Comparison of ENCODE assay signal across 21 cellular contexts in genomic region chr10:78875331-78875877, GRCh38.
"Had no signal": no experiment of that assay in that cellular context is flagged by ENCODE, and none has a peak within 500 bp of the region (broad histone marks: within the 10 kb centered on the region; RNA-seq: fewer than 3 reads in every experiment).

No MANE protein-coding gene starts in this region.

- DNase-seq: activated CD4-positive, alpha-beta T cell treated with anti-CD3 and anti-CD28 coated beads, Interleukin-2, amount 10 ng/mL, durations not matched to agents 7 days and 5 days; activated naive CD4-positive, alpha-beta T cell treated with anti-CD3 and anti-CD28 coated beads, Interleukin-2, amount 10 ng/mL, durations not matched to agents 7 days and 5 days; activated T-cell treated with anti-CD3 and anti-CD28 coated beads, Interleukin-2, amount 50 U/mL, for 24 hours; aorta; brain microvascular endothelial cell; kidney; left ventricle myocardium superior; mucosa of descending colon; naive B cell; ovary; psoas muscle; stimulated activated CD4-positive, alpha-beta T cell treated with anti-CD3 and anti-CD28 coated beads, Interleukin-4, amount 100 ng/mL, for 1 hour; stimulated activated naive CD8-positive, alpha-beta T cell treated with anti-CD3 and anti-CD28 coated beads, Interleukin-15, amount 100 ng/mL, for 72 hours; T-cell; T1000; trophoblast cell had no signal

- H3K4me1 ChIP-seq: psoas muscle had no signal

- H3K27ac ChIP-seq: brain microvascular endothelial cell, coronary artery, ovary, psoas muscle had no signal

- ATAC-seq: activated CD8-positive, alpha-beta T cell treated with anti-CD3 and anti-CD28 coated beads, Interleukin-2, amount 10 ng/mL, durations not matched to agents 7 days and 5 days; left ventricle myocardium superior; mucosa of descending colon; psoas muscle; sciatic nerve; SK-N-SH treated with all-trans-retinoic acid at 6 μM for 48 hours; stimulated activated naive CD8-positive, alpha-beta T cell treated with anti-CD3 and anti-CD28 coated beads, Interleukin-15, amount 100 ng/mL, for 72 hours; T-cell had no signal

- H3K9me3 ChIP-seq: ovary had no signal

- H3K4me3 ChIP-seq: coronary artery, mucosa of descending colon, ovary, psoas muscle, smooth muscle cell had no signal

- H3K36me3 ChIP-seq: brain microvascular endothelial cell, ovary had no signal

- H3K27me3 ChIP-seq: ovary had no signal

- H3K4me2 ChIP-seq: smooth muscle cell had no signal
